ENCODE assay signal across 12 cellular contexts in genomic region chr3:28835751-28836150, GRCh38.
DNase-seq lines count a peak whose midpoint lies in the region; ATAC-seq and TF ChIP-seq lines count a peak whose summit lies in the region.
"Had no signal": no experiment of that assay in that cellular context is flagged by ENCODE, and none has a peak within 500 bp of the region (broad histone marks: within the 10 kb centered on the region; RNA-seq: fewer than 3 reads in every experiment).

No MANE protein-coding gene starts in this region.

- H3K36me3 ChIP-seq in right atrium auricular region, result no peaks in the 10 kb centered on the region
- no peaks in the 10 kb centered on the region for H3K36me3 ChIP-seq in ascending aorta
- no peaks in the 10 kb centered on the region for H3K36me3 ChIP-seq in upper lobe of right lung
- H3K36me3 ChIP-seq: heart right ventricle, Peyer's patch had no signal

- H3K27me3 ChIP-seq in right atrium auricular region (no peaks in the 10 kb centered on the region), ascending aorta (no peaks in the 10 kb centered on the region), upper lobe of right lung (no peaks in the 10 kb centered on the region)
- H3K27me3 ChIP-seq: Peyer's patch had no signal

- H3K9me3 ChIP-seq in right atrium auricular region, result peaks cover 0 to 9% of the 10 kb centered on the region in 2 donors
- no peaks in the 10 kb centered on the region for H3K9me3 ChIP-seq in ascending aorta
- no peaks in the 10 kb centered on the region for H3K9me3 ChIP-seq in upper lobe of right lung
- H3K9me3 ChIP-seq: Peyer's patch had no signal

- no peak overlapping the region for H3K27ac ChIP-seq in right atrium auricular region
- no peak overlapping the region for H3K27ac ChIP-seq in ascending aorta
- no peak overlapping the region for H3K27ac ChIP-seq in upper lobe of right lung
- H3K27ac ChIP-seq: heart right ventricle, Peyer's patch had no signal

- no peak for TF ChIP-seq CTCF in right atrium auricular region (IDR thresholded peaks at IDR 0.05)
- TF ChIP-seq CTCF in ascending aorta (IDR thresholded peaks at IDR 0.05), result no peak
- TF ChIP-seq CTCF in upper lobe of right lung (IDR thresholded peaks at IDR 0.05), result no peak

- no peaks in the 10 kb centered on the region for H3K4me1 ChIP-seq in right atrium auricular region
- no peaks in the 10 kb centered on the region for H3K4me1 ChIP-seq in ascending aorta
- H3K4me1 ChIP-seq in upper lobe of right lung, result no peaks in the 10 kb centered on the region
- H3K4me1 ChIP-seq: heart right ventricle, Peyer's patch had no signal

- intact Hi-C loops in Right ventricle myocardium inferior (cut with DNase I), result no loop called here
- intact Hi-C loops in ascending aorta (cut with DNase I), result no loop called here
- intact Hi-C loops in upper lobe of right lung (cut with DNase I), result no loop called here

- H3K4me3 ChIP-seq in right atrium auricular region (no peak overlapping the region), ascending aorta (peak overlapping the region; percentile 8 to 40), upper lobe of right lung (no peak overlapping the region)
- H3K4me3 ChIP-seq: heart right ventricle, Peyer's patch had no signal

- peak; percentile 37 for DNase-seq in Right ventricle myocardium inferior (ENCODE audit: missing footprints)
- no peak for DNase-seq in right atrium auricular region (ENCODE audit: low spot score)
- DNase-seq in ascending aorta (ENCODE audit: low spot score in 2 of 2), result peak in 1 of 2 donors; percentile 9
- peak; percentile 16 for DNase-seq in kidney glomerular epithelial cell (lab: John Stamatoyannopoulos, UW)
- peak; percentile 50 for DNase-seq in upper lobe of right lung
- no peak for DNase-seq in SKM-1 treated with dmso at 0.1 percent for 144 hours (lab: John Stamatoyannopoulos, UW; ENCODE audit: unreplicated experiment)
- no peak for DNase-seq in HPDE6-E6E7 (ENCODE audit: extremely low spot score)
- DNase-seq: effector memory CD4-positive, alpha-beta T cell; NCI-H1436 treated with DMSO at 0.1 percent for 48 hours; Peyer's patch had no signal

- ATAC-seq in Right ventricle myocardium inferior, result no peak
- peak; percentile 40 for ATAC-seq in upper lobe of right lung
- no peak for ATAC-seq in GM18909 (IDR thresholded peaks at IDR 0.05; ENCODE audit: poor library complexity, unreplicated experiment)
- ATAC-seq: heart right ventricle had no signal

Comparison
In these comparisons a context has a peak if more than half of its experiments do, and no peak if none do; other contexts are left out.
1. DNase-seq: peak in Right ventricle myocardium inferior (single experiment), kidney glomerular epithelial cell (single experiment) and upper lobe of right lung (single experiment); none in right atrium auricular region (single experiment), SKM-1 treated with dmso at 0.1 percent for 144 hours (single experiment) and HPDE6-E6E7 (single experiment).
2. H3K4me3 ChIP-seq: peak in ascending aorta (2 of 2); none in right atrium auricular region (0 of 2) and upper lobe of right lung (single experiment).